In the genomic region with DNA sequence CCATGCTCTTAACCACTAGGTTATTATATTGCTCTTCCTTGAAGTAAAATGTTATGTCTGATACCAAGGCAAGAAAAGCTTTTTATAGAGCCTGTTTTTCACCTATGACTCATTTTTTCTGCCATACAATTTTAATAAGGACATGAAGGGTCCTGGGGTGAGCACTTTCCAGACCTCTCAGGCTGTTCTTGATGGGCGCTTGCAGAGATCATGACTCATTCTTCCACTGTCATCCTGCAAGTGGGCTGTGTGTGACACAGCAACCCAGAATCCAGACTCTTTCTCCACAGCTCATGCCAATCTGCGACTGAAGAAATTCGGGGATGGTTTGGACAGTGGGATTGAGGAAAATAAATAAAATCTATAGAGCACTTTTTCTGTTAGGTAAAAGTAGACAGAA, we compare ENCODE assay signal across 21 cellular contexts.
DNase-seq lines count a peak whose midpoint lies in the region; ATAC-seq and TF ChIP-seq lines count a peak whose summit lies in the region.
"Had no signal": no experiment of that assay in that cellular context is flagged by ENCODE, and none has a peak within 500 bp of the region (broad histone marks: within the 10 kb centered on the region; RNA-seq: fewer than 3 reads in every experiment).

No MANE protein-coding gene starts in this region.

- DNase-seq in NCI-H2227 treated with DMSO at 0.1 percent for 48 hours (lab: John Stamatoyannopoulos, UW) (peak; percentile 29), NCI-H2227 (lab: John Stamatoyannopoulos, UW; ENCODE audit: unreplicated experiment) (no peak), RKO (ENCODE audit: low spot score) (peak; percentile 25), fibroblast of mammary gland (ENCODE audit: low read depth) (peak; percentile 48), stromal cell of bone marrow (ENCODE audit: low read depth) (peak; percentile 36), Ammon's horn (ENCODE audit: low spot score) (no peak), ureter (ENCODE audit: low spot score) (no peak)
- DNase-seq: 8988T; activated CD4-positive, alpha-beta T cell treated with anti-CD3 and anti-CD28 coated beads for 48 hours; activated naive CD8-positive, alpha-beta T cell treated with anti-CD3 and anti-CD28 coated beads, Interleukin-2, amount 50 U/mL, for 24 hours; activated T-cell treated with anti-CD3 and anti-CD28 coated beads, Interleukin-2, amount 50 U/mL, for 4 hours; Caco-2; KBM-7; lower lobe of right lung; NCI-H1436; NCI-H69; right cardiac atrium; stimulated activated CD4-positive, alpha-beta T cell treated with anti-CD3 and anti-CD28 coated beads, Interleukin-4, amount 100 ng/mL, for 24 hours; upper lobe of right lung had no signal

- no peak for ATAC-seq in HG03159 (IDR thresholded peaks at IDR 0.05; ENCODE audit: unreplicated experiment)
- ATAC-seq: activated naive CD8-positive, alpha-beta T cell treated with anti-CD3 and anti-CD28 coated beads, Interleukin-2, amount 50 U/mL, for 24 hours; activated T-cell treated with anti-CD3 and anti-CD28 coated beads, Interleukin-2, amount 50 U/mL, for 4 hours; lower lobe of right lung; upper lobe of right lung had no signal

- no peak for TF ChIP-seq CTCF in fibroblast of mammary gland (conservative IDR thresholded peaks at IDR 0.05; ENCODE audit: control insufficient read depth, insufficient read depth, low read depth, low read length)

- H3K4me3 ChIP-seq in fibroblast of mammary gland (ENCODE audit: control insufficient read depth, low read depth, low read length), result no peak overlapping the region
- H3K4me3 ChIP-seq: lower lobe of right lung, neural progenitor cell, upper lobe of right lung had no signal

Comparison
In these comparisons a context has a peak if more than half of its experiments do, and no peak if none do; other contexts are left out.
1. DNase-seq: peak in NCI-H2227 treated with DMSO at 0.1 percent for 48 hours (single experiment), RKO (single experiment), fibroblast of mammary gland (single experiment) and stromal cell of bone marrow (single experiment); none in NCI-H2227 (single experiment), Ammon's horn (single experiment) and ureter (single experiment).